ENCODE assay signal across 8 cellular contexts in genomic region chr12:6376079-6376941, GRCh38. TPM values are rescaled to one million over a fixed set of nuclear protein-coding genes. Genes with fewer than 3 reads are reported as not detected.
DNase-seq lines count a peak whose midpoint lies in the region; ATAC-seq and TF ChIP-seq lines count a peak whose summit lies in the region.

No MANE protein-coding gene starts in this region.

- no peaks in the 10 kb centered on the region for H3K9me3 Mint-ChIP-seq in dendritic cell treated with granulocyte-macrophage colony-stimulating factor and Interleukin-4, amounts not matched to agents 40 ng/mL and 50 ng/mL, for 4 days

- no peak overlapping the region for H3K4me2 ChIP-seq in mesenchymal stem cell (ENCODE audit: low read length, poor library complexity, severe bottlenecking)

- DNase-seq in NB4 (ENCODE audit: low read depth) (peak; percentile 77), mesenchymal stem cell (peak; percentile 56), vagina (ENCODE audit: extremely low spot score in 2 of 2) (peak in 1 of 2 donors; percentile 89), pons (ENCODE audit: low spot score) (no peak)

- no peak for TF ChIP-seq POLR2A in NB4 (IDR thresholded peaks at IDR 0.05; ENCODE audit: extremely low read depth, insufficient read length)
- peak in 1 of 2 donors; percentile 15 for TF ChIP-seq POLR2A in vagina (IDR thresholded peaks at IDR 0.05)

- H3K36me3 Mint-ChIP-seq in dendritic cell treated with granulocyte-macrophage colony-stimulating factor and Interleukin-4, amounts not matched to agents 40 ng/mL and 50 ng/mL, for 4 days (ENCODE audit: low read depth) = no peaks in the 10 kb centered on the region

- peaks cover 27% of the 10 kb centered on the region for H3K4me1 ChIP-seq in ES-I3 (ENCODE audit: insufficient read depth, low read length)
- H3K4me1 ChIP-seq in mesenchymal stem cell (ENCODE audit: control insufficient read depth, insufficient read depth, low read depth, low read length) = peaks cover 43% of the 10 kb centered on the region
- H3K4me1 ChIP-seq in vagina = peaks cover 74% of the 10 kb centered on the region

- H3K9ac ChIP-seq in ES-I3 (ENCODE audit: low read depth, low read length) = peak overlapping the region; percentile 66
- peak overlapping the region; percentile 75 for H3K9ac ChIP-seq in mesenchymal stem cell (ENCODE audit: low read length)

- H3K4me3 ChIP-seq in NB4 (ENCODE audit: low read depth, low read length) (no peak overlapping the region), mesenchymal stem cell (ENCODE audit: insufficient read depth in 1 of 2, low read depth in 1 of 2, low read length in 2 of 2) (peak overlapping the region in 1 of 2 experiments; percentile 16), vagina (no peak overlapping the region)

- peak overlapping the region; percentile 95 for H4K91ac ChIP-seq in mesenchymal stem cell (ENCODE audit: low read length)

- H3K4ac ChIP-seq in mesenchymal stem cell (ENCODE audit: low read depth in 1 of 2, low read length in 2 of 2) = peak overlapping the region; percentile 56 to 91

- no peak overlapping the region for H3K23ac ChIP-seq in mesenchymal stem cell (ENCODE audit: low read length in 2 of 2)

- H2BK12ac ChIP-seq in mesenchymal stem cell (ENCODE audit: low read length in 2 of 2) = peak overlapping the region; percentile 96 to 98

- peak overlapping the region; percentile 95 for H4K8ac ChIP-seq in mesenchymal stem cell (ENCODE audit: low read length)

- peak overlapping the region; percentile 36 for H3K4me3 Mint-ChIP-seq in dendritic cell treated with granulocyte-macrophage colony-stimulating factor and Interleukin-4, amounts not matched to agents 40 ng/mL and 50 ng/mL, for 4 days

- no peak for ATAC-seq in GM18868 (IDR thresholded peaks at IDR 0.05; ENCODE audit: unreplicated experiment)
- no peak for ATAC-seq in GM18498 (IDR thresholded peaks at IDR 0.05; ENCODE audit: unreplicated experiment)

- 14% methylated on average over 13 of the region's 20 CpGs for WGBS in mesenchymal stem cell

- H3K27me3 Mint-ChIP-seq in dendritic cell treated with granulocyte-macrophage colony-stimulating factor and Interleukin-4, amounts not matched to agents 40 ng/mL and 50 ng/mL, for 4 days = peaks cover 2% of the 10 kb centered on the region

- peaks cover 89% of the 10 kb centered on the region for H3K4me1 Mint-ChIP-seq in dendritic cell treated with granulocyte-macrophage colony-stimulating factor and Interleukin-4, amounts not matched to agents 40 ng/mL and 50 ng/mL, for 4 days (ENCODE audit: low read depth)

- peak overlapping the region; percentile 78 for H2BK120ac ChIP-seq in mesenchymal stem cell (ENCODE audit: low read depth, low read length)

- H2AK5ac ChIP-seq in mesenchymal stem cell (ENCODE audit: low read length, severe bottlenecking) = peak overlapping the region; percentile 75

- H3K9me3 ChIP-seq in ES-I3 (ENCODE audit: control insufficient read depth, insufficient read depth, low read length) = no peaks in the 10 kb centered on the region
- H3K9me3 ChIP-seq in mesenchymal stem cell (ENCODE audit: control insufficient read depth, low read length) = no peaks in the 10 kb centered on the region
- H3K9me3 ChIP-seq in vagina = no peaks in the 10 kb centered on the region

- H3K27me3 ChIP-seq in mesenchymal stem cell (ENCODE audit: control insufficient read depth in 1 of 2, insufficient read depth in 1 of 2, low read length in 2 of 2) = no peaks in the 10 kb centered on the region
- H3K27me3 ChIP-seq in vagina = no peaks in the 10 kb centered on the region

- H2BK15ac ChIP-seq in mesenchymal stem cell (ENCODE audit: low read depth, poor library complexity, severe bottlenecking) = peak overlapping the region; percentile 98

- H3K36me3 ChIP-seq in ES-I3 (ENCODE audit: insufficient read depth, low read length) (no peaks in the 10 kb centered on the region), mesenchymal stem cell (ENCODE audit: control insufficient read depth in 1 of 2, insufficient read depth in 2 of 2, low read depth in 1 of 2, low read length in 2 of 2) (no peaks in the 10 kb centered on the region), vagina (no peaks in the 10 kb centered on the region)

- intact Hi-C loops in dendritic cell treated with granulocyte-macrophage colony-stimulating factor and Interleukin-4, amounts not matched to agents 40 ng/mL and 50 ng/mL, for 4 days (cut with micrococcal nuclease) = loop anchor here (5.0 kb wide), 1 partner anchor 39 kb away; no protein-coding TSS in a partner anchor
- intact Hi-C loops in vagina (cut with DNase I) = no loop called here

- peak overlapping the region; percentile 72 for H3K27ac Mint-ChIP-seq in dendritic cell treated with granulocyte-macrophage colony-stimulating factor and Interleukin-4, amounts not matched to agents 40 ng/mL and 50 ng/mL, for 4 days

- peak overlapping the region in 1 of 2 experiments; percentile 64 for H3K14ac ChIP-seq in mesenchymal stem cell (ENCODE audit: low read length in 2 of 2)

- no peak overlapping the region for H2AFZ ChIP-seq in mesenchymal stem cell (ENCODE audit: low read depth, low read length)

- TF ChIP-seq CTCF in NB4 (IDR thresholded peaks at IDR 0.05; ENCODE audit: low read depth, low read length) (peak; percentile 31), vagina (IDR thresholded peaks at IDR 0.05) (peak in 1 of 3 experiments; percentile 9)

- H3K27ac ChIP-seq in mesenchymal stem cell (ENCODE audit: low read length, poor library complexity, severe bottlenecking) (peak overlapping the region; percentile 79), vagina (peak overlapping the region; percentile 92)

- peak overlapping the region; percentile 46 for H2BK5ac ChIP-seq in mesenchymal stem cell (ENCODE audit: low read depth, low read length, poor library complexity, severe bottlenecking)

- H3K79me1 ChIP-seq in mesenchymal stem cell (replicated peaks; ENCODE audit: low read length, poor library complexity, severe bottlenecking) = no peaks in the 10 kb centered on the region

- H3K18ac ChIP-seq in mesenchymal stem cell (ENCODE audit: low read depth in 1 of 2, low read length in 2 of 2) = peak overlapping the region; percentile 77 to 78

RNA-seq across cellular contexts. Expression of gene SCNN1A, which starts 0.9 kb away (rescaled TPM):
- 1.7 TPM for polyA plus RNA-seq in mesenchymal stem cell (2013, experiment 1 of 2)
- 1.3 TPM for polyA plus RNA-seq in mesenchymal stem cell (2013, experiment 2 of 2)
- 55.2 TPM for total RNA-seq in vagina

RNA-seq across cellular contexts. Expression of gene LTBR, which starts 7.7 kb away (rescaled TPM):
- polyA plus RNA-seq in mesenchymal stem cell (2013, experiment 1 of 2) = 262 TPM
- polyA plus RNA-seq in mesenchymal stem cell (2013, experiment 2 of 2) = 265 TPM
- 146 TPM for total RNA-seq in vagina

RNA-seq across cellular contexts. Expression of gene TNFRSF1A, which starts 34.4 kb away (rescaled TPM):
- 307 TPM for polyA plus RNA-seq in mesenchymal stem cell (2013, experiment 1 of 2)
- 298 TPM for polyA plus RNA-seq in mesenchymal stem cell (2013, experiment 2 of 2)
- total RNA-seq in vagina = 271 TPM
